ENCODE assay signal across 19 cellular contexts in the genomic region with DNA sequence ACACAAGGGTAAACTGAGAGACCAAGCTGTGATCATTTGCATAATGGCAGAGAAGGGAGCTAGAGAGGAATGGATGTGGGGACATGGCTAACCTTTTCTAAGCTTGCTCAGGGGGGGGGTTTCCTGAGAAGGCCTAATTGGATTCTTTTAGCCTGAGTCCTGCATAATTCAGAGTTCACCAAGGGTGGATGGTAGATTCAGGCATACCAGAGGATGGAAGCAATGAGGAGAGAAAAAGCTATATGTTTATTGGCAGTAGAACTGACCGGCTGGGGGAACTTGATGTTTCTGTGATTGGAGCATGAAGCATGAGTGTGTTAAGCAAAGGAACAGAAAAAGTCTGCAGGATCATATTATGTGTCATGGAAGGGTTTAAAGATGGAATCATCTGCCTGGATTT.
DNase-seq lines count a peak whose midpoint lies in the region; ATAC-seq and TF ChIP-seq lines count a peak whose summit lies in the region.
"Had no signal": no experiment of that assay in that cellular context is flagged by ENCODE, and none has a peak within 500 bp of the region (broad histone marks: within the 10 kb centered on the region; RNA-seq: fewer than 3 reads in every experiment).

No MANE protein-coding gene starts in this region.

- H4K5ac ChIP-seq in mesendoderm (ENCODE audit: low read length) = no peak overlapping the region

- H3K18ac ChIP-seq in mesendoderm (ENCODE audit: low read length) = no peak overlapping the region

- no peak overlapping the region for H3K23ac ChIP-seq in mesendoderm (ENCODE audit: low read length)

- no peak overlapping the region for H2AFZ ChIP-seq in mammary epithelial cell (ENCODE audit: low read depth, low read length)

- TF ChIP-seq CTCF in choroid plexus epithelial cell (conservative IDR thresholded peaks at IDR 0.05; ENCODE audit: low read depth, low read length) (no peak), mammary epithelial cell (conservative IDR thresholded peaks at IDR 0.05 in 1 of 2, IDR thresholded peaks at IDR 0.05 in 1 of 2; ENCODE audit: extremely low read depth in 1 of 2, insufficient read depth in 1 of 2, low read depth in 1 of 2, low read length in 2 of 2) (no peak)

- H3K79me1 ChIP-seq in mesendoderm (ENCODE audit: low read length) = no peaks in the 10 kb centered on the region

- no peak overlapping the region for H3K56ac ChIP-seq in mesendoderm (ENCODE audit: low read length)

- H3K27me3 ChIP-seq in mesendoderm (ENCODE audit: insufficient read depth, low read length, poor library complexity) (no peaks in the 10 kb centered on the region), mammary epithelial cell (ENCODE audit: insufficient read depth, low read length) (no peaks in the 10 kb centered on the region)
- H3K27me3 ChIP-seq: MG63 had no signal

- H3K4me1 ChIP-seq in mesendoderm (ENCODE audit: control insufficient read depth, low read depth, low read length) (no peaks in the 10 kb centered on the region), mammary epithelial cell (ENCODE audit: insufficient read depth, low read length) (peaks cover 13% of the 10 kb centered on the region)
- H3K4me1 ChIP-seq: Caco-2 had no signal

- in situ Hi-C loops in mammary epithelial cell (cut with MboI; ENCODE audit: low sequenced_read_pairs in 2 of 2) = no loop called here

- no peak overlapping the region for H2BK5ac ChIP-seq in mesendoderm (ENCODE audit: low read length)

- no TSS peak for BruUV-seq in mammary epithelial cell (replicated peaks; lab: Mats Ljungman, UMichigan)

- H3K79me2 ChIP-seq in mesendoderm (ENCODE audit: control insufficient read depth, insufficient read depth, low read length) = no peaks in the 10 kb centered on the region
- no peaks in the 10 kb centered on the region for H3K79me2 ChIP-seq in mammary epithelial cell (ENCODE audit: insufficient read depth, low read length)

- no peaks in the 10 kb centered on the region for H4K20me1 ChIP-seq in mammary epithelial cell (ENCODE audit: insufficient read depth, low read length)

- ATAC-seq in GM21390 (IDR thresholded peaks at IDR 0.05; ENCODE audit: unreplicated experiment) = no peak
- no peak for ATAC-seq in HG03342 (IDR thresholded peaks at IDR 0.05; ENCODE audit: unreplicated experiment)

- no peak overlapping the region for H2BK120ac ChIP-seq in mesendoderm (ENCODE audit: low read depth, low read length)

- H3K4ac ChIP-seq in mesendoderm (ENCODE audit: low read depth, low read length) = no peak overlapping the region

- WGBS in mesendoderm (ENCODE audit: extremely low coverage, insufficient coverage, low lambda C conversion rate) = no CpG with 5 or more reads among the region's 1 CpG
- WGBS in mammary epithelial cell (ENCODE audit: low coverage, missing lambda C conversion rate) = 100% methylated on average over 1 of the region's 1 CpG

- CTCF ChIA-PET in mammary epithelial cell (lab: Charles Lee; ENCODE audit: low non-redundant PET) = no interaction called here

- H3K9me3 ChIP-seq in mammary epithelial cell (replicated peaks; ENCODE audit: insufficient read depth, low read length) = no peaks in the 10 kb centered on the region
- H3K9me3 ChIP-seq: Caco-2, MG63 had no signal

- intact Hi-C loops in mammary epithelial cell (cut with micrococcal nuclease) = no loop called here

- H3K9ac ChIP-seq in mesendoderm (ENCODE audit: low read length) (no peak overlapping the region), mammary epithelial cell (ENCODE audit: insufficient read depth, low read length) (no peak overlapping the region)

- H2BK15ac ChIP-seq in mesendoderm (replicated peaks; ENCODE audit: low read depth) = no peak overlapping the region

- DNase-seq in EL (peak; percentile 78), M059J (ENCODE audit: low read depth) (peak; percentile 33), choroid plexus epithelial cell (ENCODE audit: low read depth) (peak; percentile 45), mesendoderm (peak; percentile 23), T-helper 1 cell (no peak), mammary epithelial cell (no peak)
- DNase-seq: ACHN; Caco-2; CD4-positive, CD25-positive, alpha-beta regulatory T cell; DMS153; MG63; NCI-H1092 treated with DMSO at 0.1 percent for 48 hours; NCI-H1694; NCI-H2107; NCI-H226; NCI-H526; Right ventricle myocardium superior had no signal

- no peak overlapping the region for H4K8ac ChIP-seq in mesendoderm (ENCODE audit: low read depth, low read length)

- no peak overlapping the region for H3K4me2 ChIP-seq in mesendoderm (ENCODE audit: low read length)
- H3K4me2 ChIP-seq in mammary epithelial cell (ENCODE audit: insufficient read depth, low read depth, low read length) = no peak overlapping the region

- H3K27ac ChIP-seq in mesendoderm (ENCODE audit: low read depth, low read length) = no peak overlapping the region
- no peak overlapping the region for H3K27ac ChIP-seq in mammary epithelial cell (ENCODE audit: insufficient read depth, low read depth, low read length)

- H3K36me3 ChIP-seq in mesendoderm (ENCODE audit: control insufficient read depth, insufficient read depth, low read length) = no peaks in the 10 kb centered on the region
- no peaks in the 10 kb centered on the region for H3K36me3 ChIP-seq in mammary epithelial cell (ENCODE audit: insufficient read depth, low read length)
- H3K36me3 ChIP-seq: MG63 had no signal

- no peak overlapping the region for H3K4me3 ChIP-seq in choroid plexus epithelial cell (ENCODE audit: low read depth, low read length)
- H3K4me3 ChIP-seq in mesendoderm (ENCODE audit: low read length) = no peak overlapping the region
- H3K4me3 ChIP-seq in mammary epithelial cell (replicated peaks in 1 of 3; ENCODE audit: insufficient read depth in 1 of 3, low read depth in 2 of 3, low read length in 3 of 3) = no peak overlapping the region
- H3K4me3 ChIP-seq: MG63 had no signal

- dilution Hi-C loops in mammary epithelial cell (cut with HindIII; ENCODE audit: low sequenced_read_pairs) = no loop called here

- no peak overlapping the region for H2AK5ac ChIP-seq in mesendoderm (ENCODE audit: low read length)

Comparison
In these comparisons a context has a peak if more than half of its experiments do, and no peak if none do; other contexts are left out.
1. DNase-seq: peak in EL (single experiment), M059J (single experiment), choroid plexus epithelial cell (single experiment) and mesendoderm (single experiment); none in T-helper 1 cell (0 of 5) and mammary epithelial cell (single experiment).